Comparison of ENCODE assay signal across 9 cellular contexts in genomic region chrX:135522878-135523693, GRCh38. TPM values are rescaled to one million over a fixed set of nuclear protein-coding genes. Genes with fewer than 3 reads are reported as not detected.
DNase-seq lines count a peak whose midpoint lies in the region; ATAC-seq and TF ChIP-seq lines count a peak whose summit lies in the region.
"Had no signal": no experiment of that assay in that cellular context is flagged by ENCODE, and none has a peak within 500 bp of the region (broad histone marks: within the 10 kb centered on the region; RNA-seq: fewer than 3 reads in every experiment).

No MANE protein-coding gene starts in this region.

- H3K27ac ChIP-seq in HUES6 (ENCODE audit: low read depth, low read length) (peak overlapping the region; percentile 87; the same call in 1 of the 2 replicates), mucosa of rectum (ENCODE audit: low read depth in 2 of 2, low read length in 2 of 2) (peak overlapping the region; percentile 76 to 85)

- no peaks in the 10 kb centered on the region for H3K9me3 ChIP-seq in HUES6 (ENCODE audit: control insufficient read depth, insufficient read depth, low read depth, low read length)
- H3K9me3 ChIP-seq in adipocyte (ENCODE audit: control insufficient read depth, low read length) = no peaks in the 10 kb centered on the region
- H3K9me3 ChIP-seq in mucosa of rectum (ENCODE audit: control insufficient read depth in 2 of 2, low read length in 2 of 2) = no peaks in the 10 kb centered on the region

- H3K4me1 ChIP-seq in HUES6 (ENCODE audit: control insufficient read depth, insufficient read depth, low read length) (peaks cover 17% of the 10 kb centered on the region), adipocyte (ENCODE audit: control insufficient read depth, insufficient read depth, low read length) (no peaks in the 10 kb centered on the region), mucosa of rectum (ENCODE audit: control insufficient read depth in 2 of 2, insufficient read depth in 2 of 2, low read length in 2 of 2) (peaks cover 0 to 7% of the 10 kb centered on the region in 2 donors)

- H3K36me3 ChIP-seq in HUES6 (ENCODE audit: control insufficient read depth, insufficient read depth, low read length) = no peaks in the 10 kb centered on the region
- H3K36me3 ChIP-seq in adipocyte (ENCODE audit: control insufficient read depth, insufficient read depth, low read length, severe bottlenecking) = no peaks in the 10 kb centered on the region
- H3K36me3 ChIP-seq in mucosa of rectum (ENCODE audit: control insufficient read depth in 2 of 2, insufficient read depth in 2 of 2, low read length in 2 of 2) = no peaks in the 10 kb centered on the region

- DNase-seq in AG10803 (ENCODE audit: low read depth) (no peak), adipocyte (ENCODE audit: low read depth) (no peak), H4 (ENCODE audit: low spot score) (no peak), GM13977 (ENCODE audit: low spot score) (no peak), HPDE6-E6E7 (ENCODE audit: extremely low spot score) (no peak)
- DNase-seq: kidney glomerular epithelial cell had no signal

- no peak for ATAC-seq in GM21515 (IDR thresholded peaks at IDR 0.05; ENCODE audit: unreplicated experiment)

- H3K27me3 ChIP-seq in HUES6 (ENCODE audit: control insufficient read depth, insufficient read depth, low read length) (no peaks in the 10 kb centered on the region), adipocyte (replicated peaks; ENCODE audit: control insufficient read depth, insufficient read depth, low read length) (peaks cover 3% of the 10 kb centered on the region), mucosa of rectum (ENCODE audit: control insufficient read depth in 2 of 2, insufficient read depth in 2 of 2, low read length in 2 of 2) (peaks cover 0 to 3% of the 10 kb centered on the region in 2 donors)

- H3K9ac ChIP-seq in HUES6 (ENCODE audit: low read length) = no peak overlapping the region
- no peak overlapping the region for H3K9ac ChIP-seq in adipocyte (ENCODE audit: low read length)
- H3K9ac ChIP-seq in mucosa of rectum (ENCODE audit: low read depth in 1 of 2, low read length in 2 of 2) = no peak overlapping the region

- H3K4me3 ChIP-seq in AG10803 (ENCODE audit: low read length) (peak overlapping the region; percentile 62; the same call in 1 of the 2 replicates), HUES6 (ENCODE audit: low read depth, low read length) (peak overlapping the region; percentile 95; the same call in 1 of the 2 replicates), adipocyte (ENCODE audit: low read length) (peak overlapping the region; percentile 79), mucosa of rectum (ENCODE audit: low read length in 2 of 2) (peak overlapping the region; percentile 68 to 79)

- in situ Hi-C loops in GM13977 (cut with MboI; ENCODE audit: low pct_unique_long_range_greater_than_20kb, low sequenced_read_pairs, unreplicated experiment) = no loop called here

- no peak for TF ChIP-seq CTCF in AG10803 (conservative IDR thresholded peaks at IDR 0.05; ENCODE audit: low read length)
- no peak for TF ChIP-seq CTCF in GM13977 (IDR thresholded peaks at IDR 0.05; ENCODE audit: extremely low read depth, insufficient read depth, missing control alignments)

RNA-seq across cellular contexts. Expression of gene INTS6L, which starts 2.6 kb away (rescaled TPM):
- total RNA-seq in H4 (2014; rRNA removed; shearing (Covaris generic)) = 1.6 and 3.9 TPM in 2 replicates
